1 cellular context compared by ENCODE assay signal in genomic region chr2:42025151-42025582, GRCh38.
TF ChIP-seq lines count a peak whose summit lies in the region.

No MANE protein-coding gene starts in this region.

TF ChIP-seq in SK-N-SH treated with all-trans-retinoic acid at 6 μM for 48 hours, 23 proteins besides CTCF, POLR2A, EP300 and RAD21 (continued from another document):
- TF ChIP-seq BACH2 (CRISPR knock-in tag; IDR thresholded peaks at IDR 0.05; ENCODE audit: borderline replicate concordance) = 0 out of 2 replicates have a peak, but pooled peaks have one; percentile 57
